6 cellular contexts compared by ENCODE assay signal in genomic region chr11:27665508-27666101, GRCh38. TPM values are rescaled to one million over a fixed set of nuclear protein-coding genes. Genes with fewer than 3 reads are reported as not detected.
"Had no signal": no experiment of that assay in that cellular context is flagged by ENCODE, and none has a peak within 500 bp of the region (broad histone marks: within the 10 kb centered on the region; RNA-seq: fewer than 3 reads in every experiment).

No MANE protein-coding gene starts in this region.

RNA-seq across cellular contexts. Expression of gene BDNF, which starts 34.6 kb away (rescaled TPM):
- total RNA-seq: activated B cell treated with CpG ODN at 0.5 μM for 24 hours; activated CD4-positive, alpha-beta memory T cell treated with anti-CD3 and anti-CD28 coated beads for 36 hours; activated naive CD4-positive, alpha-beta T cell treated with anti-CD3 and anti-CD28 coated beads for 36 hours; activated naive CD4-positive, alpha-beta T cell treated with anti-CD3 and anti-CD28 coated beads, Interleukin-2, amount 50 U/mL, for 72 hours; activated T-helper 1 cell treated with anti-CD3 and anti-CD28 coated beads, Interleukin-12 subunit alpha, Interleukin-12 subunit beta, Interleukin-2, Interleukin-4 antibody, amounts not matched to agents 30 ng/mL and 10 ng/mL and 1 ng/mL, durations not matched to agents 14 hours and 24 hours and 36 hours; body of pancreas had no signal
